In genomic region chr22:30859714-30860095, GRCh38 we compare ENCODE assay signal across 17 cellular contexts.
"Had no signal": no experiment of that assay in that cellular context is flagged by ENCODE, and none has a peak within 500 bp of the region (broad histone marks: within the 10 kb centered on the region; RNA-seq: fewer than 3 reads in every experiment).

No MANE protein-coding gene starts in this region.

- H3K4me3 ChIP-seq: left lung, prostate gland, right atrium auricular region had no signal

- H3K9me3 ChIP-seq: left lung, prostate gland, right atrium auricular region had no signal

- H3K4me1 ChIP-seq: prostate gland, right atrium auricular region had no signal

- H3K36me3 ChIP-seq: left lung, prostate gland, right atrium auricular region had no signal

- H3K27ac ChIP-seq: left lung, prostate gland, right atrium auricular region had no signal

- DNase-seq: activated CD4-positive, CD25-positive, alpha-beta regulatory T cell treated with anti-CD3 and anti-CD28 coated beads, Interleukin-2, amount 50 U/mL, for 72 hours; activated naive CD4-positive, alpha-beta T cell treated with anti-CD3 and anti-CD28 coated beads, Interleukin-2, amount 10 ng/mL, durations not matched to agents 7 days and 5 days; activated naive CD8-positive, alpha-beta T cell treated with anti-CD3 and anti-CD28 coated beads, Interleukin-2, amount 50 U/mL, for 24 hours; activated T-cell treated with anti-CD3 and anti-CD28 coated beads, Interleukin-2, amount 50 U/mL, for 24 hours; anterior cingulate cortex; caudate nucleus; foreskin melanocyte; glutamatergic neuron; hypothalamus; kidney; left lung; occipital lobe; T-helper 1 cell; T1000; trophoblast cell had no signal

- H3K27me3 ChIP-seq: left lung, right atrium auricular region had no signal

- ATAC-seq: activated naive CD8-positive, alpha-beta T cell treated with anti-CD3 and anti-CD28 coated beads, Interleukin-2, amount 50 U/mL, for 24 hours; left lung had no signal
